ENCODE assay signal across 9 cellular contexts in genomic region chr14:21997300-21997699, GRCh38.
DNase-seq lines count a peak whose midpoint lies in the region; TF ChIP-seq lines count a peak whose summit lies in the region.
"Had no signal": no experiment of that assay in that cellular context is flagged by ENCODE, and none has a peak within 500 bp of the region (broad histone marks: within the 10 kb centered on the region; RNA-seq: fewer than 3 reads in every experiment).

No MANE protein-coding gene starts in this region.

- peak; percentile 16 for DNase-seq in ELR (ENCODE audit: low read depth)
- DNase-seq in MV-4-11 (lab: John Stamatoyannopoulos, UW), result peak; percentile 27
- DNase-seq in mesendoderm, result peak; percentile 90
- DNase-seq in mucosa of gallbladder (ENCODE audit: low spot score), result no peak
- no peak for DNase-seq in AG08395 (ENCODE audit: low spot score)
- DNase-seq in uterus, result no peak
- no peak for DNase-seq in NCI-H2196 (lab: John Stamatoyannopoulos, UW; ENCODE audit: unreplicated experiment)

- H3K4me1 Mint-ChIP-seq in activated naive CD8-positive, alpha-beta T cell (ENCODE audit: low read depth), result peaks cover 22% of the 10 kb centered on the region

- no peaks in the 10 kb centered on the region for H3K36me3 ChIP-seq in mesendoderm (ENCODE audit: control insufficient read depth, insufficient read depth, low read length)
- H3K36me3 ChIP-seq in uterus, result no peaks in the 10 kb centered on the region

- intact Hi-C loops in uterus (cut with DNase I; ENCODE audit: low total_unique reads), result no loop called here

- H2AK5ac ChIP-seq in mesendoderm (ENCODE audit: low read length), result no peak overlapping the region

- H3K27me3 Mint-ChIP-seq in activated naive CD8-positive, alpha-beta T cell, result no peaks in the 10 kb centered on the region

- TF ChIP-seq POLR2A in uterus (IDR thresholded peaks at IDR 0.05), result no peak

- no peak overlapping the region for H4K8ac ChIP-seq in mesendoderm (ENCODE audit: low read depth, low read length)

- H3K4me3 ChIP-seq in mesendoderm (ENCODE audit: low read length) (no peak overlapping the region), uterus (no peak overlapping the region)
- H3K4me3 ChIP-seq: SK-N-MC had no signal

- no peak overlapping the region for H3K18ac ChIP-seq in mesendoderm (ENCODE audit: low read length)

- H3K4ac ChIP-seq in mesendoderm (ENCODE audit: low read depth, low read length), result peak overlapping the region; percentile 25

- no peak for TF ChIP-seq CTCF in uterus (IDR thresholded peaks at IDR 0.05)

- peak overlapping the region; percentile 98 for H3K4me3 Mint-ChIP-seq in activated naive CD8-positive, alpha-beta T cell

- H4K5ac ChIP-seq in mesendoderm (ENCODE audit: low read length), result no peak overlapping the region

- no peaks in the 10 kb centered on the region for H3K36me3 Mint-ChIP-seq in activated naive CD8-positive, alpha-beta T cell

- H3K79me1 ChIP-seq in mesendoderm (ENCODE audit: low read length), result no peaks in the 10 kb centered on the region

- no peaks in the 10 kb centered on the region for H3K9me3 Mint-ChIP-seq in activated naive CD8-positive, alpha-beta T cell (ENCODE audit: low read depth)

- H3K79me2 ChIP-seq in mesendoderm (ENCODE audit: control insufficient read depth, insufficient read depth, low read length), result no peaks in the 10 kb centered on the region

- no peaks in the 10 kb centered on the region for H3K9me3 ChIP-seq in uterus

- no peak overlapping the region for H2BK15ac ChIP-seq in mesendoderm (replicated peaks; ENCODE audit: low read depth)

- no peak overlapping the region for H3K23ac ChIP-seq in mesendoderm (ENCODE audit: low read length)

- WGBS in mesendoderm (ENCODE audit: extremely low coverage, insufficient coverage, low lambda C conversion rate), result no CpG with 5 or more reads among the region's 3 CpGs

- H3K27ac Mint-ChIP-seq in activated naive CD8-positive, alpha-beta T cell, result peak overlapping the region; percentile 97

- H3K27ac ChIP-seq in mesendoderm (ENCODE audit: low read depth, low read length) (no peak overlapping the region), uterus (no peak overlapping the region)
- H3K27ac ChIP-seq: SK-N-MC had no signal

- H3K27me3 ChIP-seq in mesendoderm (ENCODE audit: insufficient read depth, low read length, poor library complexity) (no peaks in the 10 kb centered on the region), uterus (no peaks in the 10 kb centered on the region)

- no peak overlapping the region for H2BK5ac ChIP-seq in mesendoderm (ENCODE audit: low read length)

- H3K56ac ChIP-seq in mesendoderm (ENCODE audit: low read length), result no peak overlapping the region

- H3K4me1 ChIP-seq in mesendoderm (ENCODE audit: control insufficient read depth, low read depth, low read length), result no peaks in the 10 kb centered on the region
- H3K4me1 ChIP-seq in uterus, result no peaks in the 10 kb centered on the region

- no peak overlapping the region for H3K4me2 ChIP-seq in mesendoderm (ENCODE audit: low read length)

- H3K9ac ChIP-seq in mesendoderm (ENCODE audit: low read length), result no peak overlapping the region

- no peak overlapping the region for H2BK120ac ChIP-seq in mesendoderm (ENCODE audit: low read depth, low read length)

Comparison
In these comparisons a context has a peak if more than half of its experiments do, and no peak if none do; other contexts are left out.
1. DNase-seq: peak in ELR (single experiment), MV-4-11 (single experiment) and mesendoderm (single experiment); none in mucosa of gallbladder (single experiment), AG08395 (single experiment), uterus (0 of 2) and NCI-H2196 (single experiment).